In the genomic region with DNA sequence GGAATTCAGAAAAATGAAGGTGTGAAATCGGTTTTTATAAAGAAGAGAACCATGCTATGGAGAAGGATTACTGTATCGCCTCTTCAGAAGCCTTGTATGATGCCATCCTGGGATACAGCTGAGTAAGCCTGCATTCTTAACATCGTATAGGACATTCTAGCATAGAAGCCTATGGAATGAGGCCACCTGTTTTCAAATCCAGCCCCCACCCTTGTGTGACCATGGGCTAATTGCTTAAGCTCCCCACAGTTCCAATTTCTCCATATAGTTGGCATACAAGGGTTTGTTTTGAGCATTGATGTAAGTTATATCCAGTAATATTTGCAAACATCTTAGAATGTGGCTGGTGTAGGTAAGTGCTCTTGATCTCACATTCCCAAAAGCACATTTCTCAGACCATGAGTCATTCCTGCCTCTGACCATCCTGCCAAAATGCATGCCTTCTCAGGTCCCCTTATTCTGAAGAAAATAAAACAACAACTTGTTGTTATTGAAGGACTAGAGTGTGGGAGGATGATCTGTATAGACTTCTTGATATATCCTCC, we compare ENCODE assay signal across 21 cellular contexts. TPM values are rescaled to one million over a fixed set of nuclear protein-coding genes. Genes with fewer than 3 reads are reported as not detected.
"Had no signal": no experiment of that assay in that cellular context is flagged by ENCODE, and none has a peak within 500 bp of the region (broad histone marks: within the 10 kb centered on the region; RNA-seq: fewer than 3 reads in every experiment).

No MANE protein-coding gene starts in this region.

- H3K4me1 ChIP-seq: esophagus squamous epithelium, gastrocnemius medialis, sigmoid colon, upper lobe of left lung had no signal

- ATAC-seq: activated CD8-positive, alpha-beta memory T cell treated with anti-CD3 and anti-CD28 coated beads, Interleukin-2, amount 10 ng/mL, durations not matched to agents 7 days and 5 days; activated naive CD4-positive, alpha-beta T cell treated with anti-CD3 and anti-CD28 coated beads, Interleukin-2, amount 50 U/mL, for 72 hours; gastrocnemius medialis; left ventricle myocardium superior had no signal

- H3K36me3 ChIP-seq: cardiac muscle cell, esophagus squamous epithelium, gastrocnemius medialis, sigmoid colon, upper lobe of left lung had no signal

- H3K27ac ChIP-seq: cardiac muscle cell, esophagus squamous epithelium, gastrocnemius medialis, sigmoid colon, upper lobe of left lung had no signal

- H3K4me3 ChIP-seq: cardiac muscle cell, esophagus squamous epithelium, gastrocnemius medialis, sigmoid colon, upper lobe of left lung had no signal

- FAIRE-seq: colon had no signal

- H3K27me3 ChIP-seq: cardiac muscle cell, esophagus squamous epithelium, gastrocnemius medialis, sigmoid colon, upper lobe of left lung had no signal

- DNase-seq: activated CD4-positive, alpha-beta T cell treated with anti-CD3 and anti-CD28 coated beads, Interleukin-2, amount 50 U/mL, for 4 hours; activated CD4-positive, CD25-positive, alpha-beta regulatory T cell treated with anti-CD3 and anti-CD28 coated beads, Interleukin-2, amount 50 U/mL, for 72 hours; activated CD8-positive, alpha-beta memory T cell treated with anti-CD3 and anti-CD28 coated beads, Interleukin-2, amount 10 ng/mL, durations not matched to agents 7 days and 5 days; activated effector memory CD4-positive, alpha-beta T cell treated with anti-CD3 and anti-CD28 coated beads, Interleukin-2, amount 50 U/mL, for 16 hours; activated T-cell treated with anti-CD3 and anti-CD28 coated beads, Interleukin-2, amount 50 U/mL, for 24 hours; amygdala; esophagus squamous epithelium; gastrocnemius medialis; hippocampal formation; left ventricle myocardium superior; sigmoid colon; stimulated activated CD4-positive, alpha-beta T cell treated with anti-CD3 and anti-CD28 coated beads, Interleukin-12 subunit alpha, Interleukin-12 subunit beta, amount 100 ng/mL, for 4 hours; stimulated activated naive CD4-positive, alpha-beta T cell treated with Interleukin-2 at 50 U/mL for 16 hours; upper lobe of left lung had no signal

RNA-seq across cellular contexts. Expression of a gene that starts 1.5 kb away (rescaled TPM):
- total RNA-seq: activated CD8-positive, alpha-beta memory T cell treated with anti-CD3 and anti-CD28 coated beads, Interleukin-2, amount 10 ng/mL, durations not matched to agents 7 days and 5 days; activated naive CD4-positive, alpha-beta T cell treated with anti-CD3 and anti-CD28 coated beads, Interleukin-2, amount 50 U/mL, for 72 hours; cardiac muscle cell; esophagus squamous epithelium; gastrocnemius medialis; kidney epithelial cell; left ventricle myocardium superior; osteocyte; pulmonary artery endothelial cell; sigmoid colon; upper lobe of left lung had no signal
- polyA plus RNA-seq: cardiac muscle cell, neural cell, sigmoid colon had no signal

RNA-seq across cellular contexts. Expression of a gene that starts 8.0 kb away (rescaled TPM):
- total RNA-seq: activated CD8-positive, alpha-beta memory T cell treated with anti-CD3 and anti-CD28 coated beads, Interleukin-2, amount 10 ng/mL, durations not matched to agents 7 days and 5 days; activated naive CD4-positive, alpha-beta T cell treated with anti-CD3 and anti-CD28 coated beads, Interleukin-2, amount 50 U/mL, for 72 hours; cardiac muscle cell; esophagus squamous epithelium; gastrocnemius medialis; kidney epithelial cell; left ventricle myocardium superior; osteocyte; pulmonary artery endothelial cell; upper lobe of left lung had no signal
- polyA plus RNA-seq: cardiac muscle cell, neural cell, sigmoid colon had no signal

RNA-seq across cellular contexts. Expression of a gene that starts 13.9 kb away (rescaled TPM):
- total RNA-seq: activated CD8-positive, alpha-beta memory T cell treated with anti-CD3 and anti-CD28 coated beads, Interleukin-2, amount 10 ng/mL, durations not matched to agents 7 days and 5 days; activated naive CD4-positive, alpha-beta T cell treated with anti-CD3 and anti-CD28 coated beads, Interleukin-2, amount 50 U/mL, for 72 hours; cardiac muscle cell; esophagus squamous epithelium; gastrocnemius medialis; kidney epithelial cell; left ventricle myocardium superior; osteocyte; pulmonary artery endothelial cell; sigmoid colon; upper lobe of left lung had no signal
- polyA plus RNA-seq: cardiac muscle cell, neural cell, sigmoid colon had no signal

RNA-seq across cellular contexts. Expression of a gene that starts 30.0 kb away (rescaled TPM):
- total RNA-seq: activated CD8-positive, alpha-beta memory T cell treated with anti-CD3 and anti-CD28 coated beads, Interleukin-2, amount 10 ng/mL, durations not matched to agents 7 days and 5 days; activated naive CD4-positive, alpha-beta T cell treated with anti-CD3 and anti-CD28 coated beads, Interleukin-2, amount 50 U/mL, for 72 hours; cardiac muscle cell; esophagus squamous epithelium; gastrocnemius medialis; kidney epithelial cell; left ventricle myocardium superior; osteocyte; pulmonary artery endothelial cell; sigmoid colon; upper lobe of left lung had no signal
- polyA plus RNA-seq: cardiac muscle cell, neural cell, sigmoid colon had no signal
